Comparison of ENCODE assay signal across 8 cellular contexts in genomic region chr15:74783808-74784175, GRCh38. TPM values are rescaled to one million over a fixed set of nuclear protein-coding genes. Genes with fewer than 3 reads are reported as not detected.
DNase-seq lines count a peak whose midpoint lies in the region; ATAC-seq, FAIRE-seq and TF ChIP-seq lines count a peak whose summit lies in the region.

No MANE protein-coding gene starts in this region.

- H3K4me3 ChIP-seq in A549 (peak overlapping the region; percentile 97; the same call in 2 of the 3 replicates), HUES6 (ENCODE audit: low read depth, low read length) (peak overlapping the region; percentile 63; the same call in 1 of the 2 replicates), K562 (peak overlapping the region; percentile 78), mucosa of rectum (ENCODE audit: low read length in 2 of 2) (peak overlapping the region; percentile 67 to 90)

- no peak overlapping the region for H2AFZ ChIP-seq in K562 (ENCODE audit: low read depth, low read length)

- H3K36me3 ChIP-seq in HUES6 (ENCODE audit: control insufficient read depth, insufficient read depth, low read length) (no peaks in the 10 kb centered on the region), K562 (ENCODE audit: control insufficient read depth, insufficient read depth, low read length) (peaks cover 41% of the 10 kb centered on the region; the same call in 2 of the 3 replicates), mucosa of rectum (ENCODE audit: control insufficient read depth in 2 of 2, insufficient read depth in 2 of 2, low read length in 2 of 2) (peaks cover 6 to 7% of the 10 kb centered on the region in 2 donors)

- no peak for TF ChIP-seq RAD21 in A549 (conservative IDR thresholded peaks at IDR 0.05 in 1 of 2, IDR thresholded peaks at IDR 0.05 in 1 of 2)
- no peak for TF ChIP-seq RAD21 in K562 (CRISPR knock-in tag; conservative IDR thresholded peaks at IDR 0.05 in 1 of 2, IDR thresholded peaks at IDR 0.05 in 1 of 2)

- H4K20me1 ChIP-seq in K562 (replicated peaks; ENCODE audit: control insufficient read depth, insufficient read depth, low read length), result peaks cover 21% of the 10 kb centered on the region

- TF ChIP-seq POLR2A in A549 (IDR thresholded peaks at IDR 0.05; ENCODE audit: low read length) (no peak), K562 (conservative IDR thresholded peaks at IDR 0.05) (no peak)

- intact Hi-C loops in K562 (cut with micrococcal nuclease), result no loop called here

- no peaks in the 10 kb centered on the region for H3K9me3 ChIP-seq in A549
- H3K9me3 ChIP-seq in HUES6 (ENCODE audit: control insufficient read depth, insufficient read depth, low read depth, low read length), result no peaks in the 10 kb centered on the region
- H3K9me3 ChIP-seq in K562 (replicated peaks; ENCODE audit: control insufficient read depth, insufficient read depth, low read depth, low read length), result no peaks in the 10 kb centered on the region
- no peaks in the 10 kb centered on the region for H3K9me3 ChIP-seq in mucosa of rectum (ENCODE audit: control insufficient read depth in 2 of 2, low read length in 2 of 2)

- ATAC-seq in A549, result no peak
- no peak for ATAC-seq in K562
- no peak for ATAC-seq in HG03139 (IDR thresholded peaks at IDR 0.05; ENCODE audit: unreplicated experiment)
- ATAC-seq in HG03175 (IDR thresholded peaks at IDR 0.05; ENCODE audit: unreplicated experiment), result no peak
- ATAC-seq in HG02571 (IDR thresholded peaks at IDR 0.05; ENCODE audit: unreplicated experiment), result no peak

- H3K4me2 ChIP-seq in A549 (peak overlapping the region; percentile 97), K562 (ENCODE audit: insufficient read depth, low read length) (peak overlapping the region; percentile 92)

- H3K27me3 ChIP-seq in HUES6 (ENCODE audit: control insufficient read depth, insufficient read depth, low read length), result peaks cover 15% of the 10 kb centered on the region
- H3K27me3 ChIP-seq in K562 (ENCODE audit: control insufficient read depth in 2 of 2, insufficient read depth in 2 of 2, low read length in 2 of 2), result no peaks in the 10 kb centered on the region
- H3K27me3 ChIP-seq in mucosa of rectum (ENCODE audit: control insufficient read depth in 2 of 2, insufficient read depth in 2 of 2, low read length in 2 of 2), result no peaks in the 10 kb centered on the region

- TF ChIP-seq EP300 in A549 (IDR thresholded peaks at IDR 0.05) (no peak), K562 (IDR thresholded peaks at IDR 0.05; ENCODE audit: low read length) (no peak)

- WGBS in A549 (ENCODE audit: missing lambda C conversion rate), result 94% methylated on average over 3 of the region's 3 CpGs
- 50% methylated on average over 3 of the region's 3 CpGs for WGBS in K562 (ENCODE audit: insufficient coverage, low coverage, missing lambda C conversion rate)

- TF ChIP-seq CTCF in A549 (IDR thresholded peaks at IDR 0.05), result no peak
- no peak for TF ChIP-seq CTCF in K562 (IDR thresholded peaks at IDR 0.05 in 2 of 3, conservative IDR thresholded peaks at IDR 0.05 in 1 of 3; ENCODE audit: insufficient read depth in 2 of 3, low read depth in 1 of 3, low read length in 3 of 3)

- peak overlapping the region; percentile 24 for H3K9ac ChIP-seq in HUES6 (ENCODE audit: low read length)
- H3K9ac ChIP-seq in K562 (ENCODE audit: insufficient read depth in 1 of 2, low read depth in 2 of 2, low read length in 2 of 2), result peak overlapping the region; percentile 73 to 93
- H3K9ac ChIP-seq in mucosa of rectum (ENCODE audit: low read depth in 1 of 2, low read length in 2 of 2), result peak overlapping the region; percentile 61 to 90

- H3K4me1 ChIP-seq in A549 (peaks cover 22% of the 10 kb centered on the region), HUES6 (ENCODE audit: control insufficient read depth, insufficient read depth, low read length) (peaks cover 49% of the 10 kb centered on the region), K562 (replicated peaks in 1 of 2; ENCODE audit: control insufficient read depth in 2 of 2, insufficient read depth in 2 of 2, low read length in 2 of 2) (peaks cover 62 to 70% of the 10 kb centered on the region in 2 experiments), mucosa of rectum (ENCODE audit: control insufficient read depth in 2 of 2, insufficient read depth in 2 of 2, low read length in 2 of 2) (peaks cover 69 to 75% of the 10 kb centered on the region in 2 donors)

- no TSS peak for BruUV-seq in K562 (replicated peaks; lab: Mats Ljungman, UMichigan)

- CTCF ChIA-PET in A549 (lab: Yijun Ruan, JAX) (interaction anchor here (0.9 to 65.6 kb wide), 5 partner anchors 13 to 408 kb away, joined by 3 to 1908 read pairs (median 24); partner anchors contain the start of genes CPLX3, LMAN1L and ULK3), K562 (lab: Yijun Ruan, JAX; ENCODE audit: low intra/inter-chr PET ratio) (interaction anchor here (1.0 kb wide), 1 partner anchor 18 kb away, joined by 3 read pairs; no protein-coding TSS in a partner anchor)

- FAIRE-seq in A549 (lab: Jason Lieb, UNC), result no peak
- FAIRE-seq in K562 (lab: Jason Lieb, UNC), result no peak
- no peak for FAIRE-seq in HTR-8/SVneo (lab: Jason Lieb, UNC)

- POLR2A ChIA-PET in A549 (lab: Yijun Ruan, JAX) (no interaction called here), K562 (lab: Yijun Ruan, JAX) (interaction anchor here (0.6 to 1.5 kb wide), 5 partner anchors 14 to 319 kb away, joined by 3 to 4 read pairs (median 3); no protein-coding TSS in a partner anchor)

- DNase-seq in A549 (ENCODE audit: low read depth in 1 of 2, low spot score in 1 of 2), result no peak
- DNase-seq in K562 (ENCODE audit: extremely low read depth in 1 of 4, low spot score in 3 of 4), result no peak
- no peak for DNase-seq in HTR-8/SVneo (ENCODE audit: insufficient read length, low spot score)

- in situ Hi-C loops in K562 (cut with MboI), result no loop called here

- H3K9me1 ChIP-seq in K562 (ENCODE audit: control insufficient read depth, insufficient read depth, low read length), result no peaks in the 10 kb centered on the region

- H3K79me2 ChIP-seq in K562 (ENCODE audit: control insufficient read depth, insufficient read depth, low read length), result peaks cover 66% of the 10 kb centered on the region

- peak overlapping the region in 1 of 2 experiments; percentile 97; a peak in 3 of 6 replicates for H3K27ac ChIP-seq in A549
- no peak overlapping the region for H3K27ac ChIP-seq in HUES6 (ENCODE audit: low read depth, low read length)
- peak overlapping the region; percentile 69 for H3K27ac ChIP-seq in K562 (ENCODE audit: extremely low read depth, low read depth, low read length)
- H3K27ac ChIP-seq in mucosa of rectum (ENCODE audit: low read depth in 2 of 2, low read length in 2 of 2), result peak overlapping the region; percentile 35 to 86

RNA-seq across cellular contexts. Expression of gene CSK, which starts 1.9 kb away (rescaled TPM):
- 17.8 and 22.2 TPM in 2 replicates for polyA plus RNA-seq in A549 (2011; rRNA removed)
- polyA plus RNA-seq in A549 (2012; cell fraction: cytosol; rRNA removed), result 55.3 and 62.7 TPM in 2 replicates
- polyA plus RNA-seq in A549 (2012; cell fraction: nucleus; rRNA removed), result 86.8 and 128 TPM in 2 replicates
- polyA plus RNA-seq in A549 (2017; fragmentation: RNase III; extraction: RNeasy Plus Mini Kit Qiagen cat#74134 plus additional on column Dnase treatment), result 56.7 to 63.0 TPM (median 61.6 TPM) in 3 replicates
- polyA minus RNA-seq in A549 (2011; rRNA and poly(A)+ RNA removed), result 42.9 and 46.8 TPM in 2 replicates
- total RNA-seq in K562 (2011; cell fraction: chromatin; rRNA removed; ENCODE audit: low replicate concordance), result 52.2 and 176 TPM in 2 replicates
- 117 and 118 TPM in 2 replicates for total RNA-seq in K562 (2011; cell fraction: nucleolus; rRNA removed)
- 62.6 and 63.9 TPM in 2 replicates for total RNA-seq in K562 (2011; cell fraction: nucleoplasm; rRNA removed)
- 22.7 and 25.4 TPM in 2 replicates for total RNA-seq in K562 (2014; rRNA removed)
- total RNA-seq in K562 (2014; rRNA removed; fragmentation: Illumina TruSeq; extraction: Trizol), result 9.2 and 13.8 TPM in 2 replicates
- 22.5 and 24.8 TPM in 2 replicates for total RNA-seq in K562 (2015; rRNA removed; fragmentation: Illumina TruSeq; extraction: Trizol)
- total RNA-seq in K562 (2021), result 108 and 112 TPM in 2 replicates
- 17.2 and 21.5 TPM in 2 replicates for polyA plus RNA-seq in K562 (2011; rRNA removed)
- polyA plus RNA-seq in K562 (2011; cell fraction: cytosol; rRNA removed), result 16.6 and 23.4 TPM in 2 replicates
- 82.8 and 107 TPM in 2 replicates for polyA plus RNA-seq in K562 (2011; cell fraction: nucleus; rRNA removed)
- polyA plus RNA-seq in K562 (2012), result 62.3 and 74.3 TPM in 2 replicates
- 63.0 and 74.3 TPM in 2 replicates for polyA plus RNA-seq in K562 (2014; fragmentation: Illumina TruSeq; extraction: Trizol)
- polyA plus RNA-seq in K562 (2014; fragmentation: Nextera tagmentation; extraction: Ambion mirVana), result 1 to 10 TPM; 1.5 to 2.4 TPM
- 32.6 and 41.5 TPM in 2 replicates for polyA plus RNA-seq in K562 (2014; rRNA removed)
- polyA minus RNA-seq in K562 (2011; rRNA and poly(A)+ RNA removed), result 13.5 and 19.1 TPM in 2 replicates
- 39.6 and 42.3 TPM in 2 replicates for polyA minus RNA-seq in K562 (2011; cell fraction: cytosol; rRNA and poly(A)+ RNA removed)
- polyA minus RNA-seq in K562 (2011; cell fraction: nucleus; rRNA and poly(A)+ RNA removed), result 24.8 and 30.3 TPM in 2 replicates

RNA-seq across cellular contexts. Expression of gene LMAN1L, which starts 28.8 kb away (rescaled TPM):
- polyA plus RNA-seq in A549 (2011; rRNA removed), result not detected in 2 replicates
- not detected in 2 replicates for polyA plus RNA-seq in A549 (2012; cell fraction: cytosol; rRNA removed)
- 0.16 and 0.47 TPM in 2 replicates for polyA plus RNA-seq in A549 (2012; cell fraction: nucleus; rRNA removed)
- not detected in 3 replicates for polyA plus RNA-seq in A549 (2017; fragmentation: RNase III; extraction: RNeasy Plus Mini Kit Qiagen cat#74134 plus additional on column Dnase treatment)
- 0.08 TPM in 1 of 2 replicates, not detected in the other for polyA minus RNA-seq in A549 (2011; rRNA and poly(A)+ RNA removed)
- not detected in 2 replicates for total RNA-seq in K562 (2011; cell fraction: chromatin; rRNA removed; ENCODE audit: low replicate concordance)
- 0.17 TPM in 1 of 2 replicates, not detected in the other for total RNA-seq in K562 (2011; cell fraction: nucleolus; rRNA removed)
- total RNA-seq in K562 (2011; cell fraction: nucleoplasm; rRNA removed), result not detected in 2 replicates
- total RNA-seq in K562 (2014; rRNA removed), result not detected in 2 replicates
- total RNA-seq in K562 (2014; rRNA removed; fragmentation: Illumina TruSeq; extraction: Trizol), result not detected in 2 replicates
- not detected in 2 replicates for total RNA-seq in K562 (2015; rRNA removed; fragmentation: Illumina TruSeq; extraction: Trizol)
- not detected in 2 replicates for total RNA-seq in K562 (2021)
- not detected in 2 replicates for polyA plus RNA-seq in K562 (2011; rRNA removed)
- not detected in 2 replicates for polyA plus RNA-seq in K562 (2011; cell fraction: cytosol; rRNA removed)
- polyA plus RNA-seq in K562 (2011; cell fraction: nucleus; rRNA removed), result not detected in 2 replicates
- polyA plus RNA-seq in K562 (2012), result not detected in 2 replicates
- polyA plus RNA-seq in K562 (2014; fragmentation: Illumina TruSeq; extraction: Trizol), result not detected in 2 replicates
- polyA plus RNA-seq in K562 (2014; fragmentation: Nextera tagmentation; extraction: Ambion mirVana), result not detected
- not detected in 2 replicates for polyA plus RNA-seq in K562 (2014; rRNA removed)
- polyA minus RNA-seq in K562 (2011; rRNA and poly(A)+ RNA removed), result not detected in 2 replicates
- not detected in 2 replicates for polyA minus RNA-seq in K562 (2011; cell fraction: cytosol; rRNA and poly(A)+ RNA removed)
- polyA minus RNA-seq in K562 (2011; cell fraction: nucleus; rRNA and poly(A)+ RNA removed), result not detected in 2 replicates

RNA-seq across cellular contexts. Expression of gene CYP1A2, which starts 35.1 kb away (rescaled TPM):
- polyA plus RNA-seq in A549 (2011; rRNA removed) (not detected in 2 replicates), A549 (2017; fragmentation: RNase III; extraction: RNeasy Plus Mini Kit Qiagen cat#74134 plus additional on column Dnase treatment) (not detected in 3 replicates), K562 (2011; rRNA removed) (not detected in 2 replicates), K562 (2014; fragmentation: Illumina TruSeq; extraction: Trizol) (not detected in 2 replicates), K562 (2014; fragmentation: Nextera tagmentation; extraction: Ambion mirVana) (not detected), K562 (2014; rRNA removed) (not detected in 2 replicates)
- not detected in 2 replicates for polyA plus RNA-seq in A549 (2012; cell fraction: cytosol; rRNA removed)
- not detected in 2 replicates for polyA plus RNA-seq in A549 (2012; cell fraction: nucleus; rRNA removed)
- not detected in 2 replicates for polyA minus RNA-seq in A549 (2011; rRNA and poly(A)+ RNA removed)
- not detected in 2 replicates for total RNA-seq in K562 (2011; cell fraction: chromatin; rRNA removed; ENCODE audit: low replicate concordance)
- total RNA-seq in K562 (2011; cell fraction: nucleolus; rRNA removed), result not detected in 2 replicates
- total RNA-seq in K562 (2011; cell fraction: nucleoplasm; rRNA removed), result not detected in 2 replicates
- total RNA-seq in K562 (2014; rRNA removed) (not detected in 2 replicates), K562 (2014; rRNA removed; fragmentation: Illumina TruSeq; extraction: Trizol) (not detected in 2 replicates), K562 (2015; rRNA removed; fragmentation: Illumina TruSeq; extraction: Trizol) (not detected in 2 replicates), K562 (2021) (not detected in 2 replicates)
- polyA plus RNA-seq in K562 (2011; cell fraction: cytosol; rRNA removed), result not detected in 2 replicates
- polyA plus RNA-seq in K562 (2011; cell fraction: nucleus; rRNA removed), result not detected in 2 replicates
- not detected in 2 replicates for polyA plus RNA-seq in K562 (2012)
- polyA minus RNA-seq in K562 (2011; rRNA and poly(A)+ RNA removed), result not detected in 2 replicates
- not detected in 2 replicates for polyA minus RNA-seq in K562 (2011; cell fraction: cytosol; rRNA and poly(A)+ RNA removed)
- polyA minus RNA-seq in K562 (2011; cell fraction: nucleus; rRNA and poly(A)+ RNA removed), result not detected in 2 replicates

RNA-seq across cellular contexts. Expression of gene CPLX3, which starts 42.6 kb away (rescaled TPM):
- 0.05 TPM in 1 of 2 replicates, not detected in the other for polyA plus RNA-seq in A549 (2011; rRNA removed)
- polyA plus RNA-seq in A549 (2012; cell fraction: cytosol; rRNA removed), result not detected in 2 replicates
- polyA plus RNA-seq in A549 (2012; cell fraction: nucleus; rRNA removed), result 0.08 TPM in 1 of 2 replicates, not detected in the other
- not detected in 3 replicates for polyA plus RNA-seq in A549 (2017; fragmentation: RNase III; extraction: RNeasy Plus Mini Kit Qiagen cat#74134 plus additional on column Dnase treatment)
- polyA minus RNA-seq in A549 (2011; rRNA and poly(A)+ RNA removed), result not detected in 2 replicates
- total RNA-seq in K562 (2011; cell fraction: chromatin; rRNA removed; ENCODE audit: low replicate concordance), result not detected in 2 replicates
- total RNA-seq in K562 (2011; cell fraction: nucleolus; rRNA removed), result not detected in 2 replicates
- not detected in 2 replicates for total RNA-seq in K562 (2011; cell fraction: nucleoplasm; rRNA removed)
- not detected in 2 replicates for total RNA-seq in K562 (2014; rRNA removed)
- not detected in 2 replicates for total RNA-seq in K562 (2014; rRNA removed; fragmentation: Illumina TruSeq; extraction: Trizol)
- not detected in 2 replicates for total RNA-seq in K562 (2015; rRNA removed; fragmentation: Illumina TruSeq; extraction: Trizol)
- total RNA-seq in K562 (2021), result not detected in 2 replicates
- not detected in 2 replicates for polyA plus RNA-seq in K562 (2011; rRNA removed)
- 0.04 TPM in 1 of 2 replicates, not detected in the other for polyA plus RNA-seq in K562 (2011; cell fraction: cytosol; rRNA removed)
- polyA plus RNA-seq in K562 (2011; cell fraction: nucleus; rRNA removed), result 0.04 TPM in 1 of 2 replicates, not detected in the other
- polyA plus RNA-seq in K562 (2012), result not detected in 2 replicates
- polyA plus RNA-seq in K562 (2014; fragmentation: Illumina TruSeq; extraction: Trizol), result not detected in 2 replicates
- not detected for polyA plus RNA-seq in K562 (2014; fragmentation: Nextera tagmentation; extraction: Ambion mirVana)
- not detected in 2 replicates for polyA plus RNA-seq in K562 (2014; rRNA removed)
- polyA minus RNA-seq in K562 (2011; rRNA and poly(A)+ RNA removed), result not detected in 2 replicates
- polyA minus RNA-seq in K562 (2011; cell fraction: cytosol; rRNA and poly(A)+ RNA removed), result not detected in 2 replicates
- not detected in 2 replicates for polyA minus RNA-seq in K562 (2011; cell fraction: nucleus; rRNA and poly(A)+ RNA removed)

RNA-seq across cellular contexts. Expression of gene CYP1A1, which starts 58.5 kb away (rescaled TPM):
- polyA plus RNA-seq in A549 (2011; rRNA removed) (0.22 and 0.25 TPM in 2 replicates), A549 (2017; fragmentation: RNase III; extraction: RNeasy Plus Mini Kit Qiagen cat#74134 plus additional on column Dnase treatment) (0.46 to 0.62 TPM (median 0.50 TPM) in 3 replicates), K562 (2011; rRNA removed) (0.06 TPM in 1 of 2 replicates, not detected in the other), K562 (2014; fragmentation: Illumina TruSeq; extraction: Trizol) (0.13 TPM in 1 of 2 replicates, not detected in the other), K562 (2014; fragmentation: Nextera tagmentation; extraction: Ambion mirVana) (not detected), K562 (2014; rRNA removed) (1.4 TPM in 1 of 2 replicates, not detected in the other)
- 0.78 and 0.89 TPM in 2 replicates for polyA plus RNA-seq in A549 (2012; cell fraction: cytosol; rRNA removed)
- polyA plus RNA-seq in A549 (2012; cell fraction: nucleus; rRNA removed), result 1.1 and 1.3 TPM in 2 replicates
- polyA minus RNA-seq in A549 (2011; rRNA and poly(A)+ RNA removed), result 0.17 and 0.29 TPM in 2 replicates
- total RNA-seq in K562 (2011; cell fraction: chromatin; rRNA removed; ENCODE audit: low replicate concordance), result 0.32 TPM in 1 of 2 replicates, not detected in the other
- total RNA-seq in K562 (2011; cell fraction: nucleolus; rRNA removed), result not detected in 2 replicates
- total RNA-seq in K562 (2011; cell fraction: nucleoplasm; rRNA removed), result not detected in 2 replicates
- total RNA-seq in K562 (2014; rRNA removed) (0.05 TPM in 1 of 2 replicates, not detected in the other), K562 (2014; rRNA removed; fragmentation: Illumina TruSeq; extraction: Trizol) (0.04 and 0.06 TPM in 2 replicates), K562 (2015; rRNA removed; fragmentation: Illumina TruSeq; extraction: Trizol) (not detected in 2 replicates), K562 (2021) (0.07 TPM in 1 of 2 replicates, not detected in the other)
- polyA plus RNA-seq in K562 (2011; cell fraction: cytosol; rRNA removed), result 0.03 and 0.09 TPM in 2 replicates
- 0.10 and 0.11 TPM in 2 replicates for polyA plus RNA-seq in K562 (2011; cell fraction: nucleus; rRNA removed)
- 0.12 TPM in 1 of 2 replicates, not detected in the other for polyA plus RNA-seq in K562 (2012)
- polyA minus RNA-seq in K562 (2011; rRNA and poly(A)+ RNA removed), result not detected in 2 replicates
- polyA minus RNA-seq in K562 (2011; cell fraction: cytosol; rRNA and poly(A)+ RNA removed), result not detected in 2 replicates
- polyA minus RNA-seq in K562 (2011; cell fraction: nucleus; rRNA and poly(A)+ RNA removed), result 0.11 TPM in 1 of 2 replicates, not detected in the other

Comparison
In these comparisons a context has a peak if more than half of its experiments do, and no peak if none do; other contexts are left out.
1. H3K9ac ChIP-seq: peak in every context shown above with its lines; median percentile 83 in K562; 76 in mucosa of rectum; 24 in HUES6.
2. Of the 35 proteins assayed by ChIP-seq in both K562 and A549: peak only in K562: MAX; only in A549: none; in both: none; in neither: 34.